ENCODE assay signal across 26 cellular contexts in the genomic region with DNA sequence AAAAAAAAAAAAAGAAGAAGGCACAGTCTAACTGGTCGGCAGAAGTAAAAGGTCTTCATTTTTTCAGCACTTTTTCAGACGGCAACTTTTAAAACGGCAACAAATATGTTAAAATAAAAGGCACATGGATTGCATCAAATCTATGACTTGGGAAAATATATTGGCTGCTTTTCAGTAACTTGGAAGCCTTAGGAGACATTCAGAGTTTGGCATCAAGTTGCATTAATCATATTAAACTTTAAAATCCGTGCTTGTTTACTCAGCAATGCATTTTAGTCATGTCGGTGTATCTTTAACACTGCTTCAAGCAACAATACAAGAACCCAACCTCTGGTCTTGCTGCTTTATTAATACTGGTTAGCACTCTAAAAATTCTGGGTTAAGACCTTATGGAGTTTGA.
DNase-seq lines count a peak whose midpoint lies in the region; ATAC-seq, FAIRE-seq and TF ChIP-seq lines count a peak whose summit lies in the region.
"Had no signal": no experiment of that assay in that cellular context is flagged by ENCODE, and none has a peak within 500 bp of the region (broad histone marks: within the 10 kb centered on the region; RNA-seq: fewer than 3 reads in every experiment).

No MANE protein-coding gene starts in this region.

- H3K9ac ChIP-seq in PC-3 (ENCODE audit: low read length), result no peak overlapping the region
- H3K9ac ChIP-seq: BLaER1 treated with 17β-estradiol and CSF1 and Interleukin-3, amounts not matched to agents 10 nM and 100 nM had no signal

- H2AFZ ChIP-seq in PC-3 (ENCODE audit: low read length), result no peak overlapping the region
- H2AFZ ChIP-seq in osteoblast (ENCODE audit: low read length), result peak overlapping the region; percentile 19

- H4K20me1 ChIP-seq in PC-3 (ENCODE audit: low read length), result no peaks in the 10 kb centered on the region
- H4K20me1 ChIP-seq in osteoblast (ENCODE audit: insufficient read depth, low read length), result no peaks in the 10 kb centered on the region
- H4K20me1 ChIP-seq: BLaER1 treated with 17β-estradiol and CSF1 and Interleukin-3, amounts not matched to agents 10 nM and 100 nM had no signal

- no TSS peak for BruUV-seq in PC-3 (replicated peaks; lab: Mats Ljungman, UMichigan)

- 76 to 90% (median 85%) methylated on average over 5 of the region's 5 CpGs for WGBS in small intestine, 3 donors

- ATAC-seq in PC-3 (peak; percentile 64; the same call in 1 of the 2 replicates), GM19463 (IDR thresholded peaks at IDR 0.05; ENCODE audit: unreplicated experiment) (no peak), GM19395 (IDR thresholded peaks at IDR 0.05; ENCODE audit: unreplicated experiment) (no peak)
- ATAC-seq: body of pancreas; left lobe of liver; Panc1; stimulated activated naive CD8-positive, alpha-beta T cell treated with anti-CD3 and anti-CD28 coated beads, Interleukin-15, Interleukin-2, amounts not matched to agents 100 U/mL and 50 U/mL, for 24 hours; upper lobe of right lung had no signal

- H3K36me3 ChIP-seq in PC-3 (ENCODE audit: low read depth, low read length) (no peaks in the 10 kb centered on the region), osteoblast (ENCODE audit: insufficient read depth, low read length) (no peaks in the 10 kb centered on the region), small intestine (ENCODE audit: control insufficient read depth in 2 of 2, insufficient read depth in 2 of 2, low read length in 2 of 2) (no peaks in the 10 kb centered on the region)
- H3K36me3 ChIP-seq: BLaER1 treated with 17β-estradiol and CSF1 and Interleukin-3, amounts not matched to agents 10 nM and 100 nM; esophagus squamous epithelium; upper lobe of right lung; WERI-Rb-1 had no signal

- H3K4me2 ChIP-seq in PC-3 (ENCODE audit: low read length) (peak overlapping the region; percentile 22; the same call in 1 of the 2 replicates), osteoblast (ENCODE audit: insufficient read depth, low read length) (peak overlapping the region; percentile 47)
- H3K4me2 ChIP-seq: BLaER1 treated with 17β-estradiol and CSF1 and Interleukin-3, amounts not matched to agents 10 nM and 100 nM had no signal

- no peaks in the 10 kb centered on the region for H3K9me2 ChIP-seq in PC-3 (replicated peaks; ENCODE audit: low read length)

- H3K27me3 ChIP-seq in PC-3 (ENCODE audit: low read length) (no peaks in the 10 kb centered on the region), osteoblast (ENCODE audit: insufficient read depth, low read length) (no peaks in the 10 kb centered on the region), small intestine (ENCODE audit: control insufficient read depth in 2 of 2, insufficient read depth in 2 of 2, low read length in 2 of 2) (no peaks in the 10 kb centered on the region)
- H3K27me3 ChIP-seq: BLaER1 treated with 17β-estradiol and CSF1 and Interleukin-3, amounts not matched to agents 10 nM and 100 nM; body of pancreas; esophagus squamous epithelium; upper lobe of right lung had no signal

- DNase-seq in AG08395 (ENCODE audit: low spot score) (peak; percentile 13), PC-3 (peak; percentile 49), fibroblast of peridontal ligament (ENCODE audit: extremely low read depth) (peak; percentile 55), osteoblast (ENCODE audit: insufficient read length, low spot score, missing footprints) (peak; percentile 8), EL (no peak), small intestine (no peak)
- DNase-seq: activated CD4-positive, alpha-beta T cell treated with anti-CD3 and anti-CD28 coated beads, Interleukin-2, amount 50 U/mL, for 1 hour; activated CD8-positive, alpha-beta memory T cell treated with anti-CD3 and anti-CD28 coated beads, Interleukin-2, amount 50 U/mL, for 4 hours; body of pancreas; endodermal cell; esophagus squamous epithelium; midbrain; NCI-H2029; NCI-H345; stimulated activated CD4-positive, alpha-beta T cell treated with anti-CD3 and anti-CD28 coated beads, Interleukin-4, amount 100 ng/mL, for 24 hours; stimulated activated naive CD8-positive, alpha-beta T cell treated with anti-CD3 and anti-CD28 coated beads, Interleukin-15, Interleukin-2, amounts not matched to agents 100 U/mL and 50 U/mL, for 24 hours; upper lobe of right lung; WERI-Rb-1 had no signal

- H3K27ac ChIP-seq in PC-3 (ENCODE audit: low read length) (no peak overlapping the region), osteoblast (ENCODE audit: low read depth, low read length) (peak overlapping the region; percentile 73), small intestine (ENCODE audit: low read depth in 1 of 2, low read length in 1 of 2) (no peak overlapping the region)
- H3K27ac ChIP-seq: BLaER1 treated with 17β-estradiol and CSF1 and Interleukin-3, amounts not matched to agents 10 nM and 100 nM; upper lobe of right lung; WERI-Rb-1 had no signal

- intact Hi-C loops in PC-3 (cut with micrococcal nuclease), result loop anchor here (5.0 kb wide), 1 partner anchor 71 kb away; no protein-coding TSS in a partner anchor

- TF ChIP-seq CTCF in PC-3 (conservative IDR thresholded peaks at IDR 0.05; ENCODE audit: low read depth, low read length), result no peak
- no peak for TF ChIP-seq CTCF in osteoblast (IDR thresholded peaks at IDR 0.05; ENCODE audit: extremely low read depth, low read depth, low read length)

- H3K9me3 ChIP-seq in PC-3 (ENCODE audit: low read length) (no peaks in the 10 kb centered on the region), osteoblast (ENCODE audit: low read depth, low read length) (no peaks in the 10 kb centered on the region), small intestine (ENCODE audit: control insufficient read depth, low read depth) (no peaks in the 10 kb centered on the region)
- H3K9me3 ChIP-seq: BLaER1 treated with 17β-estradiol and CSF1 and Interleukin-3, amounts not matched to agents 10 nM and 100 nM; body of pancreas; esophagus squamous epithelium; upper lobe of right lung had no signal

- POLR2A ChIA-PET in PC-3 (lab: Charles Lee; ENCODE audit: unreplicated experiment), result no interaction called here

- no peaks in the 10 kb centered on the region for H3K79me2 ChIP-seq in PC-3 (ENCODE audit: low read length)
- no peaks in the 10 kb centered on the region for H3K79me2 ChIP-seq in osteoblast (ENCODE audit: insufficient read depth, low read length)

- CTCF ChIA-PET in PC-3 (lab: Charles Lee), result no interaction called here

- H3K4me1 ChIP-seq in PC-3 (ENCODE audit: insufficient read depth, low read length) (peaks cover 14% of the 10 kb centered on the region), osteoblast (ENCODE audit: insufficient read depth, low read length) (peaks cover 18% of the 10 kb centered on the region), small intestine (ENCODE audit: control insufficient read depth in 2 of 2, insufficient read depth in 1 of 2, low read depth in 1 of 2, low read length in 1 of 2) (no peaks in the 10 kb centered on the region)

- FAIRE-seq in small intestine (lab: Jason Lieb, UNC), result no peak
- FAIRE-seq: A204.1, GM19239, HTR-8/SVneo had no signal

- H3F3A ChIP-seq in PC-3 (ENCODE audit: low read length, unreplicated experiment), result no peaks in the 10 kb centered on the region

- H3K4me3 ChIP-seq in PC-3 (ENCODE audit: low read length) (no peak overlapping the region), osteoblast (ENCODE audit: insufficient read depth, low read length) (no peak overlapping the region), small intestine (ENCODE audit: low read depth in 1 of 2, low read length in 2 of 2) (no peak overlapping the region)
- H3K4me3 ChIP-seq: BLaER1 treated with 17β-estradiol and CSF1 and Interleukin-3, amounts not matched to agents 10 nM and 100 nM; body of pancreas; esophagus squamous epithelium; upper lobe of right lung had no signal

Comparison
In these comparisons a context has a peak if more than half of its experiments do, and no peak if none do; other contexts are left out.
1. DNase-seq: peak in AG08395 (single experiment), PC-3 (single experiment), fibroblast of peridontal ligament (single experiment) and osteoblast (single experiment); none in EL (single experiment) and small intestine (single experiment).